ENCODE assay signal across 27 cellular contexts in genomic region chr18:66005831-66006588, GRCh38.
"Had no signal": no experiment of that assay in that cellular context is flagged by ENCODE, and none has a peak within 500 bp of the region (broad histone marks: within the 10 kb centered on the region; RNA-seq: fewer than 3 reads in every experiment).

No MANE protein-coding gene starts in this region.

- H3K4me3 ChIP-seq: coronary artery, esophagus squamous epithelium, heart right ventricle, mucosa of descending colon, psoas muscle, skin epidermis, tibial artery had no signal

- FAIRE-seq: endometrium, islet of Langerhans, urothelium cell line had no signal

- H3K9me3 Mint-ChIP-seq: type B pancreatic cell had no signal

- ATAC-seq: effector memory CD8-positive, alpha-beta T cell; heart right ventricle; mucosa of descending colon; natural killer cell treated with Interleukin-12 subunit alpha and Interleukin-12 subunit beta and Interleukin-15 and Interleukin-18, amount 100 ng/mL, for 72 hours; psoas muscle; right cardiac atrium had no signal

- H3K36me3 Mint-ChIP-seq: mesothelial cell of epicardium, naive B cell, type B pancreatic cell had no signal

- H3K36me3 ChIP-seq: esophagus squamous epithelium, heart right ventricle, tibial artery had no signal

- H3K4me1 ChIP-seq: esophagus squamous epithelium, heart right ventricle, psoas muscle, testis, tibial artery had no signal

- H3K27me3 Mint-ChIP-seq: effector memory CD8-positive, alpha-beta T cell; naive B cell; natural killer cell treated with Interleukin-12 subunit alpha and Interleukin-12 subunit beta and Interleukin-15 and Interleukin-18, amount 100 ng/mL, for 72 hours; type B pancreatic cell had no signal

- H3K4me3 Mint-ChIP-seq: effector memory CD8-positive, alpha-beta T cell; mesothelial cell of epicardium; naive B cell; natural killer cell treated with Interleukin-12 subunit alpha and Interleukin-12 subunit beta and Interleukin-15 and Interleukin-18, amount 100 ng/mL, for 72 hours; neural crest cell; type B pancreatic cell had no signal

- H3K4me1 Mint-ChIP-seq: mesothelial cell of epicardium, naive B cell, neural crest cell had no signal

- DNase-seq: effector memory CD8-positive, alpha-beta T cell; erythroblast; esophagus squamous epithelium; foreskin melanocyte; glutamatergic neuron; hippocampal formation; mesenchymal stem cell; mucosa of descending colon; naive B cell; psoas muscle; stimulated activated CD4-positive, alpha-beta T cell treated with anti-CD3 and anti-CD28 coated beads, Interleukin-15, amount 100 ng/mL, for 24 hours; stimulated activated CD4-positive, alpha-beta T cell treated with anti-CD3 and anti-CD28 coated beads, Interleukin-2, amount 100 ng/mL, for 48 hours; stimulated activated naive CD4-positive, alpha-beta T cell; substantia nigra had no signal

- H3K27ac ChIP-seq: coronary artery, esophagus squamous epithelium, heart right ventricle, psoas muscle, skin epidermis, testis, tibial artery had no signal

- H3K9me3 ChIP-seq: mucosa of descending colon, psoas muscle, testis, tibial artery had no signal

- H3K27ac Mint-ChIP-seq: effector memory CD8-positive, alpha-beta T cell; mesothelial cell of epicardium; naive B cell; natural killer cell treated with Interleukin-12 subunit alpha and Interleukin-12 subunit beta and Interleukin-15 and Interleukin-18, amount 100 ng/mL, for 72 hours; type B pancreatic cell had no signal

- H3K27me3 ChIP-seq: esophagus squamous epithelium, heart right ventricle, testis, tibial artery had no signal
